Comparison of ENCODE assay signal across 20 cellular contexts in genomic region chr4:147582386-147583077, GRCh38. TPM values are rescaled to one million over a fixed set of nuclear protein-coding genes. Genes with fewer than 3 reads are reported as not detected.
A peak's percentile ranks its signal among the peaks of the same experiment; 100 is the strongest.
DNase-seq lines count a peak whose midpoint lies in the region; ATAC-seq and TF ChIP-seq lines count a peak whose summit lies in the region.
"Had no signal": no experiment of that assay in that cellular context is flagged by ENCODE, and none has a peak within 500 bp of the region (broad histone marks: within the 10 kb centered on the region; RNA-seq: fewer than 3 reads in every experiment).

No MANE protein-coding gene starts in this region.

- H3K27me3 ChIP-seq in RWPE2 (ENCODE audit: insufficient read depth, poor library complexity, severe bottlenecking) (no peaks in the 10 kb centered on the region), left lung (no peaks in the 10 kb centered on the region), MM.1S (replicated peaks; ENCODE audit: insufficient read depth, low read length) (no peaks in the 10 kb centered on the region)
- H3K27me3 ChIP-seq: adrenal gland, vagina had no signal

- H3K4me2 ChIP-seq in MM.1S (ENCODE audit: low read depth, low read length): no peak overlapping the region
- H3K4me2 ChIP-seq: KMS-11 had no signal

- ATAC-seq in RWPE2 (ENCODE audit: low read depth) (peak; percentile 72), left lung (peak; percentile 59), GM19328 (IDR thresholded peaks at IDR 0.05; ENCODE audit: unreplicated experiment) (no peak)
- ATAC-seq: lower lobe of right lung, right lobe of liver had no signal

- H3K4me1 Mint-ChIP-seq in activated naive CD8-positive, alpha-beta T cell treated with anti-CD3 and anti-CD28 coated beads for 36 hours: no peaks in the 10 kb centered on the region
- H3K4me1 Mint-ChIP-seq: CD14-positive monocyte; central memory CD8-positive, alpha-beta T cell had no signal

- intact Hi-C loops in left lung (cut with DNase I): loop anchor here in 1 of 2 donors (10.0 kb wide), 1 partner anchor 468 kb away; no protein-coding TSS in a partner anchor

- no peaks in the 10 kb centered on the region for H3K36me3 Mint-ChIP-seq in activated naive CD8-positive, alpha-beta T cell treated with anti-CD3 and anti-CD28 coated beads for 36 hours
- H3K36me3 Mint-ChIP-seq: CD14-positive monocyte had no signal

- no peak for TF ChIP-seq CTCF in RWPE2 (IDR thresholded peaks at IDR 0.05; ENCODE audit: poor library complexity, severe bottlenecking)
- no peak for TF ChIP-seq CTCF in left lung (IDR thresholded peaks at IDR 0.05)
- no peak for TF ChIP-seq CTCF in MM.1S (IDR thresholded peaks at IDR 0.05; ENCODE audit: low read length)

- DNase-seq in ELR (ENCODE audit: low read depth) (peak; percentile 28), RWPE2 (ENCODE audit: low spot score) (peak; percentile 83), epithelial cell of prostate (ENCODE audit: low read depth, low spot score) (peak; percentile 91), left lung (no peak), MM.1S (no peak)
- no peak for DNase-seq in activated naive CD8-positive, alpha-beta T cell treated with anti-CD3 and anti-CD28 coated beads for 36 hours
- no peak for DNase-seq in activated naive CD4-positive, alpha-beta T cell treated with anti-CD3 and anti-CD28 coated beads, Interleukin-2, amount 50 U/mL, for 16 hours
- DNase-seq: adrenal gland; lower lobe of right lung; NCI-H524; right lobe of liver; stimulated activated naive CD4-positive, alpha-beta T cell treated with Interleukin-2 at 50 U/mL for 16 hours had no signal

- H3K9me3 ChIP-seq in RWPE2 (ENCODE audit: severe bottlenecking) (no peaks in the 10 kb centered on the region), left lung (peaks cover 0 to 10% of the 10 kb centered on the region in 2 donors), MM.1S (replicated peaks; ENCODE audit: insufficient read depth, low read length) (no peaks in the 10 kb centered on the region)
- H3K9me3 ChIP-seq: adrenal gland, lower lobe of right lung, right lobe of liver, thoracic aorta, vagina had no signal

- no peaks in the 10 kb centered on the region for H3K9me2 ChIP-seq in MM.1S (replicated peaks; ENCODE audit: insufficient read depth, low read length)

- no peak overlapping the region for H3K27ac Mint-ChIP-seq in activated naive CD8-positive, alpha-beta T cell treated with anti-CD3 and anti-CD28 coated beads for 36 hours
- H3K27ac Mint-ChIP-seq: CD14-positive monocyte; T-helper 1 cell treated with Interleukin-12 subunit alpha and Interleukin-12 subunit beta and Interleukin-4 antibody, amounts not matched to agents 30 μg/mL and 1 μg/mL, for 36 hours had no signal

- H3K9me3 Mint-ChIP-seq in activated naive CD8-positive, alpha-beta T cell treated with anti-CD3 and anti-CD28 coated beads for 36 hours: peaks cover 9% of the 10 kb centered on the region
- H3K9me3 Mint-ChIP-seq: central memory CD8-positive, alpha-beta T cell had no signal

- no peak overlapping the region for H2AFZ ChIP-seq in MM.1S (ENCODE audit: low read length)

- no peak overlapping the region for H3K9ac ChIP-seq in MM.1S (ENCODE audit: low read length)
- H3K9ac ChIP-seq: KMS-11 had no signal

- H3K27ac ChIP-seq in RWPE2 (ENCODE audit: poor library complexity, severe bottlenecking) (peak overlapping the region; percentile 81), epithelial cell of prostate (peak overlapping the region; percentile 82), left lung (no peak overlapping the region), MM.1S (ENCODE audit: low read length) (no peak overlapping the region)
- H3K27ac ChIP-seq: adrenal gland, KMS-11, lower lobe of right lung, right lobe of liver, thoracic aorta, vagina had no signal

- no peaks in the 10 kb centered on the region for H3K79me2 ChIP-seq in MM.1S (ENCODE audit: low read length)

- no peak overlapping the region for H3K4me3 ChIP-seq in RWPE2 (ENCODE audit: severe bottlenecking)
- no peak overlapping the region for H3K4me3 ChIP-seq in left lung
- H3K4me3 ChIP-seq in MM.1S (ENCODE audit: low read length): no peak overlapping the region
- H3K4me3 ChIP-seq: adrenal gland, lower lobe of right lung, right lobe of liver, SK-N-MC, thoracic aorta, vagina had no signal

- H3K4me1 ChIP-seq in RWPE2 (ENCODE audit: insufficient read depth, poor library complexity, severe bottlenecking) (peaks cover 31% of the 10 kb centered on the region), left lung (no peaks in the 10 kb centered on the region), MM.1S (ENCODE audit: low read length) (no peaks in the 10 kb centered on the region)
- H3K4me1 ChIP-seq: adrenal gland, lower lobe of right lung, right lobe of liver, vagina had no signal

- H3K27me3 Mint-ChIP-seq in activated naive CD8-positive, alpha-beta T cell treated with anti-CD3 and anti-CD28 coated beads for 36 hours: no peaks in the 10 kb centered on the region

- H3K36me3 ChIP-seq in RWPE2 (ENCODE audit: low read depth) (no peaks in the 10 kb centered on the region), left lung (no peaks in the 10 kb centered on the region), MM.1S (replicated peaks; ENCODE audit: insufficient read depth, low read length) (no peaks in the 10 kb centered on the region)
- H3K36me3 ChIP-seq: adrenal gland, lower lobe of right lung, right lobe of liver, thoracic aorta, vagina had no signal

- no peaks in the 10 kb centered on the region for H3F3A ChIP-seq in MM.1S (ENCODE audit: insufficient read depth, low read length)

- H3K4me3 Mint-ChIP-seq in activated naive CD8-positive, alpha-beta T cell treated with anti-CD3 and anti-CD28 coated beads for 36 hours: no peak overlapping the region
- H3K4me3 Mint-ChIP-seq: CD14-positive monocyte; central memory CD8-positive, alpha-beta T cell; T-helper 1 cell treated with Interleukin-12 subunit alpha and Interleukin-12 subunit beta and Interleukin-4 antibody, amounts not matched to agents 30 μg/mL and 1 μg/mL, for 36 hours had no signal

- H4K20me1 ChIP-seq in MM.1S (ENCODE audit: insufficient read depth, low read length): no peaks in the 10 kb centered on the region

RNA-seq across cellular contexts. Expression of gene TMEM184C, which starts 34.7 kb away (rescaled TPM):
- 10 to 100 TPM; 35.5 to 42.1 TPM for total RNA-seq in left lung
- total RNA-seq in activated naive CD8-positive, alpha-beta T cell treated with anti-CD3 and anti-CD28 coated beads for 36 hours: 10 to 100 TPM; 19.2 to 21.0 TPM

Comparison
In these comparisons a context has a peak if more than half of its experiments do, and no peak if none do; other contexts are left out.
1. DNase-seq: peak in ELR (single experiment), RWPE2 (single experiment) and epithelial cell of prostate (single experiment); none in left lung (0 of 2), activated naive CD8-positive, alpha-beta T cell treated with anti-CD3 and anti-CD28 coated beads for 36 hours (single experiment), MM.1S (single experiment) and activated naive CD4-positive, alpha-beta T cell treated with anti-CD3 and anti-CD28 coated beads, Interleukin-2, amount 50 U/mL, for 16 hours (single experiment).
2. H3K27ac ChIP-seq: peak in RWPE2 (single experiment) and epithelial cell of prostate (single experiment); none in left lung (0 of 2) and MM.1S (single experiment).